Comparison of ENCODE assay signal across 9 cellular contexts in the genomic region with DNA sequence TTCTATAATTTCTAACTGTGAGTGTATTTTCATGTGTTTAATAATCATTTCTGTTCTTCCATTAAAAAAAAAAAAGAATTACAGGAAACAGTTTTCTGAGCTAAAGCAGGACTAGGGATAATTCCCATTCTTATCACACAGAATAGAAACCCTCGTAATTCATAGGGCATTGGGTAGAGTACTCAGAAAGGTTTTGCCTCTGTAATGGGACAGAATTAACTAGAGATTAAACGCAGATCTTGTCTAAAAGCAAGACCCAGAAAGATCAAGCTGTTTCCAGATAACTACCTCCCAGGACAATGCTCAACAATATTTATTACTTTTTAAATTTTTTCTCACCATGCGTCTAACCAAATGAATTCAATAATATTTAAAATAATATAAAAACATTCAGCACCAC. TPM values are rescaled to one million over a fixed set of nuclear protein-coding genes. Genes with fewer than 3 reads are reported as not detected.
"Had no signal": no experiment of that assay in that cellular context is flagged by ENCODE, and none has a peak within 500 bp of the region (broad histone marks: within the 10 kb centered on the region; RNA-seq: fewer than 3 reads in every experiment).

No MANE protein-coding gene starts in this region.

- H3K9ac ChIP-seq: GM23248 had no signal

- H3K27ac ChIP-seq: GM23248 had no signal

- H3K4me1 ChIP-seq: HAP-1 had no signal

- ATAC-seq: GM23338, HCT116 had no signal

- H3K4me3 ChIP-seq: GM23248, GM23338, HAP-1 had no signal

- H3K4me2 ChIP-seq: GM23338 had no signal

- DNase-seq: GM23248, GOT3, H7, H9, HCEC 1CT, HFFc6 had no signal

- H3K9me3 ChIP-seq: HAP-1 had no signal

- H3K36me3 ChIP-seq: HAP-1 had no signal

- H2AFZ ChIP-seq: GM23248, GM23338 had no signal

RNA-seq across cellular contexts. Expression of a gene that starts 18.4 kb away (rescaled TPM):
- total RNA-seq: GM23248, HFFc6 had no signal
